ENCODE assay signal across 7 cellular contexts in the genomic region with DNA sequence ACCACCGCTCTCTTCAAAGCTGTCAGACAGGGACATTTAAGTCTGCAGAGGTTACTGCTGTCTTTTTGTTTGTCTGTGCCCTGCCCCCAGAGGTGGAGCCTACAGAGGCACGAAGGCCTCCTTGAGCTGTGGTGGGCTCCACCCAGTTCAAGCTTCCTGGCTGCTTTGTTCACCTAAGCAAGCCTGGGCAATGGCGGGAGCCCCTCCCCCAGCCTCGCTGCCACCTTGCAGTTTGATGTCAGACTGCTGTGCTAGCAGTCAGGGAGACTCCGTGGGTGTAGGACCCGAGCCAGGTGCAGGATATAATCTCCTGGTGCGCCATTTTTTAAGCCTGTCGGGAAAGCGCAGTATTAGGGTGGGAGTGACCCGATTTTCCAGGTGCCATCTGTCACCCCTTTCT. TPM values are rescaled to one million over a fixed set of nuclear protein-coding genes. Genes with fewer than 3 reads are reported as not detected.
"Had no signal": no experiment of that assay in that cellular context is flagged by ENCODE, and none has a peak within 500 bp of the region (broad histone marks: within the 10 kb centered on the region; RNA-seq: fewer than 3 reads in every experiment).

No MANE protein-coding gene starts in this region.

RNA-seq across cellular contexts. Expression of a gene that starts 33.4 kb away (rescaled TPM):
- total RNA-seq: GM23248, GM23338, H1, H4, H7, H9, HFFc6 had no signal
